ENCODE assay signal across 8 cellular contexts in the genomic region with DNA sequence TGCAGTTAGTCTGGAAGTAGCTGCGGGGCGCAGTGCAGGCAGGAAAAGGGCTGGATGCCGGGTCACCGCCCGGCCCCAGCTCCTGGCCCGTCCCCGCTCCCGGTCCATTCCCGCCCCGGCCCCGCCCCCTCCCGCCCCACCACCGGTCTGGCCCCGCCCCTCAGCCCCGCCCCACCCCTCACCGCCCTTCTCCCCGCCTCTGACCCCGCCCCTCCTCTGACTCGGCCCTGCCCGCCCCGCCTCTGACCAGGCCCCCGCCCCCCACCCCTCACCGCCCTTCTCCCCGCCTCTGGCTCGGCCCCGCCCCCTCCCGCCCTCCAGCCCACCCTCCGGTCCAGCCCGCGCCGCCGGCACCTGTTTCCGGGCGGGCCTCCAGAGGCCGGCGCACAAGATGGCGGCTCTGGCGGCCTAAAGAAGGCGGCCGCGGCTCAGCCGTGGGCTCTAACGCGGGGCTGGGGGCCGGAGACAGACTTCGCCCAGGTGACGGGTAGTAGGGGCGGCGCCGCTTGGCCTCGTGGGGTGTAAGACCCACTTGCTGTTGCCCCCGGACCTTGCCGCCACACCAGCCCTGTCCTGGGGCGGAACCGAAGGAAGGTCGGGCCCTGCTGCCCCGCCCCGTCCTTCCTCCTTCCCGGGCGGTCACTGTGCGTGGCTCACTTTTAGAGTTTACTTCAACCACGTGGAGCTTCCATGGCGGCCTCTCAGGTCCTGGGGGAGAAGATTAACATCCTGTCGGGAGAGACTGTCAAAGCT. TPM values are rescaled to one million over a fixed set of nuclear protein-coding genes. Genes with fewer than 3 reads are reported as not detected.
DNase-seq lines count a peak whose midpoint lies in the region; ATAC-seq, FAIRE-seq and TF ChIP-seq lines count a peak whose summit lies in the region.

Gene UBIAD1, plus strand, starts transcription at position 357 of the 753 bp plus-strand sequence. Its CDS starts 334 bp downstream, at position 691.

- POLR2A ChIA-PET in endothelial cell of umbilical vein (lab: Charles Lee): interaction anchor here (0.5 to 1.4 kb wide), 7 partner anchors 9 to 653 kb away, joined by 3 to 9 read pairs (median 4); partner anchors contain the start of genes KIAA2013 and MTOR

- H3K36me3 ChIP-seq in OCI-LY3 (replicated peaks; ENCODE audit: low read depth, low read length) (peaks cover 5% of the 10 kb centered on the region), endothelial cell of umbilical vein (ENCODE audit: control insufficient read depth in 2 of 2, extremely low read depth in 1 of 2, insufficient read depth in 2 of 2, low read length in 2 of 2) (no peaks in the 10 kb centered on the region)

- FAIRE-seq in endothelial cell of umbilical vein (lab: Jason Lieb, UNC): peak; percentile 84

- H3K4me1 Mint-ChIP-seq in Calu3 (ENCODE audit: low read depth, unreplicated experiment): peaks cover 16% of the 10 kb centered on the region

- H3K79me2 ChIP-seq in OCI-LY3 (ENCODE audit: low read length) (peaks cover 37% of the 10 kb centered on the region), endothelial cell of umbilical vein (ENCODE audit: control insufficient read depth, insufficient read depth, low read length) (peaks cover 17% of the 10 kb centered on the region)

- ATAC-seq in GM21367 (IDR thresholded peaks at IDR 0.05; ENCODE audit: unreplicated experiment): peak; percentile 66

- H3K27ac ChIP-seq in OCI-LY3 (ENCODE audit: low read length) (peak within 1 kb of the TSS; percentile 58), endothelial cell of umbilical vein (ENCODE audit: insufficient read depth, low read depth, low read length) (peak within 1 kb of the TSS; percentile 93)

- H3K36me3 Mint-ChIP-seq in Calu3 (ENCODE audit: insufficient read depth, unreplicated experiment): peaks cover 11% of the 10 kb centered on the region

- H2AFZ ChIP-seq in OCI-LY3 (ENCODE audit: low read depth, low read length) (peak within 1 kb of the TSS; percentile 77), endothelial cell of umbilical vein (ENCODE audit: low read depth, low read length) (peak within 1 kb of the TSS; percentile 95)

- dilution Hi-C loops in endothelial cell of umbilical vein (cut with MboI; ENCODE audit: extremely low pct_ligation_motif_present, low sequenced_read_pairs): no loop called here

- CTCF ChIA-PET in Calu3 (lab: Charles Lee): interaction anchor here (1.8 kb wide), 1 partner anchor 10 kb away, joined by 9 read pairs; the partner anchor contains the start of gene MTOR
- CTCF ChIA-PET in endothelial cell of umbilical vein (lab: Charles Lee): interaction anchor here (0.6 to 1.8 kb wide), 8 partner anchors 9 to 373 kb away, joined by 3 to 17 read pairs (median 6); partner anchors contain the start of gene MTOR

- H3K9me3 ChIP-seq in OCI-LY3 (ENCODE audit: insufficient read depth, low read length): no peaks in the 10 kb centered on the region
- H3K9me3 ChIP-seq in endothelial cell of umbilical vein (replicated peaks; ENCODE audit: control insufficient read depth, insufficient read depth, low read length): no peaks in the 10 kb centered on the region

- H3K4me1 ChIP-seq in OCI-LY3 (ENCODE audit: low read length) (peaks cover 11% of the 10 kb centered on the region; the same call in 1 of the 2 replicates), endothelial cell of umbilical vein (ENCODE audit: control insufficient read depth, extremely low read depth, insufficient read depth, low read length) (peaks cover 13% of the 10 kb centered on the region)

- TF ChIP-seq POLR2A in endothelial cell of umbilical vein (IDR thresholded peaks at IDR 0.05; ENCODE audit: low read depth, low read length): peak; percentile 80

- H3K27me3 ChIP-seq in OCI-LY3 (ENCODE audit: low read depth, low read length) (no peaks in the 10 kb centered on the region), endothelial cell of umbilical vein (ENCODE audit: control insufficient read depth in 2 of 2, insufficient read depth in 2 of 2, low read length in 2 of 2) (no peaks in the 10 kb centered on the region)

- H3K9ac ChIP-seq in OCI-LY3 (ENCODE audit: low read length) (peak within 1 kb of the TSS; percentile 90), endothelial cell of umbilical vein (replicated peaks; ENCODE audit: extremely low read depth, insufficient read depth, low read length) (peak within 1 kb of the TSS; percentile 97)

- H3K9me1 ChIP-seq in endothelial cell of umbilical vein (replicated peaks; ENCODE audit: control insufficient read depth, extremely low read depth, insufficient read depth, low read length): no peaks in the 10 kb centered on the region

- H3K9me3 Mint-ChIP-seq in Calu3 (ENCODE audit: low read depth, unreplicated experiment): no peaks in the 10 kb centered on the region

- peak within 1 kb of the TSS; percentile 80 for H3K4me3 Mint-ChIP-seq in Calu3 (ENCODE audit: low read depth, unreplicated experiment)

- intact Hi-C loops in Calu3 (cut with micrococcal nuclease; ENCODE audit: unreplicated experiment) (no loop called here), endothelial cell of umbilical vein (cut with micrococcal nuclease) (loop anchor here (1.0 to 10.0 kb wide), 3 partner anchors 11 to 532 kb away; partner anchors contain the start of genes AGTRAP, CLCN6, MTHFR and MTOR)

- BruUV-seq in Calu3 (replicated peaks; lab: Mats Ljungman, UMichigan): no TSS peak
- BruUV-seq in endothelial cell of umbilical vein (replicated peaks; lab: Mats Ljungman, UMichigan): no TSS peak

- no peaks in the 10 kb centered on the region for H3K27me3 Mint-ChIP-seq in Calu3 (ENCODE audit: unreplicated experiment)

- H4K20me1 ChIP-seq in OCI-LY3 (ENCODE audit: insufficient read depth, low read length) (no peaks in the 10 kb centered on the region), endothelial cell of umbilical vein (replicated peaks; ENCODE audit: control insufficient read depth, extremely low read depth, insufficient read depth, low read length) (no peaks in the 10 kb centered on the region)

- H3K4me3 ChIP-seq in OCI-LY3 (ENCODE audit: low read length): peak within 1 kb of the TSS; percentile 97
- H3K4me3 ChIP-seq in endothelial cell of umbilical vein (replicated peaks in 1 of 3; ENCODE audit: insufficient read depth in 1 of 3, low read depth in 1 of 3, low read length in 3 of 3): peak within 1 kb of the TSS; percentile 52 to 77 (median 66)

- peak; percentile 71 for DNase-seq in Calu3
- DNase-seq in HT1080 (ENCODE audit: low read depth): peak; percentile 77
- peak; percentile 84 for DNase-seq in activated CD8-positive, alpha-beta memory T cell treated with anti-CD3 and anti-CD28 coated beads, Interleukin-2, amount 50 U/mL, for 4 hours
- DNase-seq in endothelial cell of umbilical vein (ENCODE audit: low read depth, low spot score): peak; percentile 87
- peak; percentile 37 for DNase-seq in middle frontal gyrus (ENCODE audit: extremely low spot score, low spot score)
- DNase-seq in stimulated activated CD8-positive, alpha-beta memory T cell treated with anti-CD3 and anti-CD28 coated beads, Interleukin-2, amount 100 ng/mL, for 1 hour (ENCODE audit: low read depth in 2 of 2): peak; percentile 72 to 83

- H3K27ac Mint-ChIP-seq in Calu3 (ENCODE audit: unreplicated experiment): peak within 1 kb of the TSS; percentile 84

- peak within 1 kb of the TSS; percentile 85 for H3K4me2 ChIP-seq in OCI-LY3 (ENCODE audit: low read length)
- peak within 1 kb of the TSS; percentile 92 for H3K4me2 ChIP-seq in endothelial cell of umbilical vein (ENCODE audit: insufficient read depth, low read length)

- TF ChIP-seq CTCF in Calu3 (IDR thresholded peaks at IDR 0.05; ENCODE audit: unreplicated experiment) (no peak), OCI-LY3 (IDR thresholded peaks at IDR 0.05; ENCODE audit: low read depth, low read length) (no peak), endothelial cell of umbilical vein (IDR thresholded peaks at IDR 0.05; ENCODE audit: extremely low read depth in 1 of 2, insufficient read depth in 1 of 2, low read depth in 1 of 2, low read length in 2 of 2) (no peak)

TF ChIP-seq in endothelial cell of umbilical vein, 7 proteins besides CTCF, POLR2A, EP300 and RAD21:
- peak; percentile 76 for TF ChIP-seq POLR2AphosphoS5 (IDR thresholded peaks at IDR 0.05; ENCODE audit: insufficient read depth, low read depth, low read length)
- peak; percentile 85 for TF ChIP-seq MAX (IDR thresholded peaks at IDR 0.05; ENCODE audit: insufficient read depth, insufficient read length)
- no peak for TF ChIP-seq FOS (IDR thresholded peaks at IDR 0.05; ENCODE audit: borderline replicate concordance, insufficient read depth, low read length)
- peak; percentile 53 for TF ChIP-seq MYC (IDR thresholded peaks at IDR 0.05; ENCODE audit: low read depth, low read length)

RNA-seq across cellular contexts. Expression of gene UBIAD1, which starts in this region (rescaled TPM):
- total RNA-seq in Calu3 (2022) (13.7 and 14.1 TPM in 2 replicates), endothelial cell of umbilical vein (12.7 and 13.0 TPM in 2 replicates)
- total RNA-seq in HT1080 (2014; rRNA removed; shearing (Covaris generic)): 19.0 and 21.2 TPM in 2 replicates
- 20.3 and 23.0 TPM in 2 replicates for polyA plus RNA-seq in HT1080 (2015; cell fraction: cytosol; rRNA removed)
- 14.6 and 16.5 TPM in 2 replicates for polyA plus RNA-seq in HT1080 (2015; cell fraction: nucleus; rRNA removed)
- 17.8 and 20.5 TPM in 2 replicates for polyA plus RNA-seq in endothelial cell of umbilical vein
- polyA plus RNA-seq in endothelial cell of umbilical vein (2011; cell fraction: cytosol; rRNA removed): 13.1 and 13.6 TPM in 2 replicates
- 6.4 and 7.2 TPM in 2 replicates for polyA plus RNA-seq in endothelial cell of umbilical vein (2011; cell fraction: nucleus; rRNA removed)
- 7.6 and 9.8 TPM in 2 replicates for polyA plus RNA-seq in endothelial cell of umbilical vein (2012)
- polyA minus RNA-seq in endothelial cell of umbilical vein: 33.6 and 35.1 TPM in 2 replicates
- 20.0 TPM for polyA minus RNA-seq in endothelial cell of umbilical vein (2011; cell fraction: cytosol; rRNA and poly(A)+ RNA removed)
- polyA minus RNA-seq in endothelial cell of umbilical vein (2011; cell fraction: nucleus; rRNA and poly(A)+ RNA removed): 12.9 and 13.5 TPM in 2 replicates

Comparison
In these comparisons a context has a peak if more than half of its experiments do, and no peak if none do; other contexts are left out.
1. Peak in every context shown above with its lines: DNase-seq, ATAC-seq, H3K4me3 ChIP-seq and H3K27ac ChIP-seq.
2. DNase-seq: peak in every context shown above with its lines; median percentile 87 in endothelial cell of umbilical vein; 84 in activated CD8-positive, alpha-beta memory T cell treated with anti-CD3 and anti-CD28 coated beads, Interleukin-2, amount 50 U/mL, for 4 hours; 78 in stimulated activated CD8-positive, alpha-beta memory T cell treated with anti-CD3 and anti-CD28 coated beads, Interleukin-2, amount 100 ng/mL, for 1 hour; 77 in HT1080; 71 in Calu3; 37 in middle frontal gyrus.